ENCODE assay signal across 12 cellular contexts in the genomic region with DNA sequence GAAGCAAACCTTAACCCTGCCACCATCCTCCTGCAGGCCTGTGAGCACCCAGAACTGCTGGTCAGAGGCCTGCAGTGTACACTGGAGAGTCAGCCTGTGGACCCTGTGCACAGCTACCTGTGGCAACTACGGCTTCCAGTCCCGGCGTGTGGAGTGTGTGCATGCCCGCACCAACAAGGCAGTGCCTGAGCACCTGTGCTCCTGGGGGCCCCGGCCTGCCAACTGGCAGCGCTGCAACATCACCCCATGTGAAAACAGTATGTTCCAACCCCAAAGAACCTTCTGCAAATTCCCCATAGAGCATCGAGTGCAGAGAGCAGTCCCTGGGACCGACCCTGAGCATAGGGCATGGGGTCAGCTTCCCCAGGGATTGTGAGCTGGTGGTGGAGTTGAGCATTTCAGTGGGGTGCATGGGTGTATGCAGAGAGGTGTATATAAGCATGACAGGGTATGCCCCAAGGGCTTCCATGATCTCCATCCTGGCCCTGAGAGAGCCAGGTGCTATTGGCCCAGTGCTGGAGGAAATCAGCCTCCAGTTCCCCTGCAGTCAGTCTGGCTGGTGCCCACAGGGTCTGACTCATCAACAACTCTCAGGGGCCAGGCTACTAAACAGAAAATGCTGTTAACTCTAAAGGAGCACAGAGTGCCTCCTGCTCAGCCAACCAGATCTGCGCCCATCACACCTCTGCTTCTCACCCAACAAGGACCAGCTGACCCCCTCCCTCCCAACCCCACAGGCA.
DNase-seq lines count a peak whose midpoint lies in the region; ATAC-seq and TF ChIP-seq lines count a peak whose summit lies in the region.
"Had no signal": no experiment of that assay in that cellular context is flagged by ENCODE, and none has a peak within 500 bp of the region (broad histone marks: within the 10 kb centered on the region; RNA-seq: fewer than 3 reads in every experiment).

No MANE protein-coding gene starts in this region.

- TF ChIP-seq CTCF in cardiac fibroblast (IDR thresholded peaks at IDR 0.05; ENCODE audit: low read depth, low read length) (no peak), retinal pigment epithelial cell (conservative IDR thresholded peaks at IDR 0.05; ENCODE audit: low read depth, low read length) (no peak), GM13976 (IDR thresholded peaks at IDR 0.05; ENCODE audit: borderline replicate concordance, control extremely low read depth, extremely low read depth, insufficient read depth, missing control alignments) (no peak)

- peak; percentile 12 for DNase-seq in G401 (ENCODE audit: low spot score)
- DNase-seq in Kasumi-1 (lab: John Stamatoyannopoulos, UW), result peak; percentile 31 to 42
- peak; percentile 55 to 68 for DNase-seq in cardiac fibroblast (ENCODE audit: low read depth in 2 of 2)
- peak; percentile 24 for DNase-seq in retinal pigment epithelial cell (ENCODE audit: low read depth)
- no peak for DNase-seq in T-helper 2 cell
- no peak for DNase-seq in NCI-H1694 (lab: John Stamatoyannopoulos, UW)
- no peak for DNase-seq in GM13976 (ENCODE audit: low spot score)
- DNase-seq: gastrocnemius medialis; stimulated activated CD8-positive, alpha-beta memory T cell treated with anti-CD3 and anti-CD28 coated beads, Interleukin-4, amount 100 ng/mL, for 48 hours had no signal

- no peak overlapping the region for H3K4me3 ChIP-seq in cardiac fibroblast (replicated peaks in 1 of 2; ENCODE audit: low read depth in 2 of 2, low read length in 2 of 2)
- no peak overlapping the region for H3K4me3 ChIP-seq in retinal pigment epithelial cell (ENCODE audit: low read length)
- H3K4me3 ChIP-seq: gastrocnemius medialis, SK-N-MC had no signal

- in situ Hi-C loops in G401 (cut with HindIII; ENCODE audit: low sequenced_read_pairs) (no loop called here), GM13976 (cut with MboI; ENCODE audit: low sequenced_read_pairs, unreplicated experiment) (no loop called here)

- no peak for ATAC-seq in GM19324 (IDR thresholded peaks at IDR 0.05; ENCODE audit: low FRiP score, unreplicated experiment)
- ATAC-seq: gastrocnemius medialis, HCT116 had no signal

Comparison
In these comparisons a context has a peak if more than half of its experiments do, and no peak if none do; other contexts are left out.
1. DNase-seq: peak in G401 (single experiment), Kasumi-1 (2 of 2), cardiac fibroblast (2 of 2) and retinal pigment epithelial cell (single experiment); none in T-helper 2 cell (0 of 5), NCI-H1694 (single experiment) and GM13976 (single experiment).